ENCODE assay signal across 8 cellular contexts in the genomic region with DNA sequence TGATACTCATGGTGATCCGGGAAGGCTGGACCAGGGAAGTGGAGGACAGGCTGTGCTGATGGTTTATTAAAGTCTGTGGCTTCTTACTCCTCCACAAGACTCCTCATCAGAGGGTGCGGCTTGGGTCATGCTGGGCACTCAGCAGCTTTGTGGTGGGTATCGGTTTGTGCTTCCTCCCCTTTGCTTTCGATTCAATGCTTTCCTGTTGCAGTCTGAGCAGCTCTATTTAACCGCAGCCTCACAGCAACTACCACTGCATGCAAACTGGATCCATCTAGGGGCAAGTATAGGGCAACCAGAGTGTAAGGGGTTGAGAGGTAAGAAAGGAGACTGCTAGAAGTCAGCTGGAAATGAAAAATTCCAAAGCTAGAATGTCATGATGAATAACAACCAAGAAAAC. TPM values are rescaled to one million over a fixed set of nuclear protein-coding genes. Genes with fewer than 3 reads are reported as not detected.
DNase-seq lines count a peak whose midpoint lies in the region; ATAC-seq, FAIRE-seq and TF ChIP-seq lines count a peak whose summit lies in the region.
"Not testable (repeated sequence)": the region's sequence is repeated elsewhere in the genome, so short reads cannot be mapped to it uniquely, and the experiment has no call there.

No MANE protein-coding gene starts in this region.

- H3K27me3 Mint-ChIP-seq in T-cell, result not testable (repeated sequence)

- POLR2A ChIA-PET in T-cell (lab: Charles Lee), result not testable (repeated sequence)

- H3K27ac Mint-ChIP-seq in T-cell, result not testable (repeated sequence)

- CTCF ChIA-PET in T-cell (lab: Charles Lee), result not testable (repeated sequence)

- H3K4me1 Mint-ChIP-seq in T-cell, result not testable (repeated sequence)

- H3K9me3 Mint-ChIP-seq in T-cell, result not testable (repeated sequence)

- not testable (repeated sequence) for H3K4me3 Mint-ChIP-seq in T-cell

- intact Hi-C loops in Right ventricle myocardium superior (cut with DNase I); sciatic nerve (cut with DNase I): not testable (repeated sequence)

- not testable (repeated sequence) for TF ChIP-seq POLR2A in GM12892 (IDR thresholded peaks at IDR 0.05; ENCODE audit: low read depth, low read length)

- DNase-seq in GM12892 (ENCODE audit: insufficient read length); T-cell; Right ventricle myocardium superior; sciatic nerve (ENCODE audit: low spot score): not testable (repeated sequence)

- peak; percentile 96 for FAIRE-seq in GM12892 (lab: Jason Lieb, UNC)

- not testable (repeated sequence) for H3K36me3 Mint-ChIP-seq in T-cell

- peak; percentile 88 for ATAC-seq in GM19043 (IDR thresholded peaks at IDR 0.05; ENCODE audit: low read depth, unreplicated experiment)
- ATAC-seq in GM21528 (IDR thresholded peaks at IDR 0.05; ENCODE audit: low FRiP score, unreplicated experiment), result peak; percentile 98
- peak; percentile 93 for ATAC-seq in HG02884 (IDR thresholded peaks at IDR 0.05; ENCODE audit: unreplicated experiment)
- peak; percentile 91 for ATAC-seq in HG03280 (IDR thresholded peaks at IDR 0.05; ENCODE audit: unreplicated experiment)
- peak; percentile 92 to 97 (median 96) for ATAC-seq in T-cell (replicated peaks in 1 of 4)
- peak; percentile 52 for ATAC-seq in Right ventricle myocardium superior (ENCODE audit: poor library complexity)
- peak; percentile 64 for ATAC-seq in sciatic nerve

RNA-seq across cellular contexts. Expression of a gene that starts 9.8 kb away (rescaled TPM):
- polyA plus RNA-seq in GM12892 (2012; ENCODE audit: missing spikeins), result 5.9 TPM
- total RNA-seq in T-cell (1 to 10 TPM in 1 of 5 donors, under 1 TPM in 1, not detected in 3; 0.55 to 1.9 TPM), Right ventricle myocardium superior (0.38 TPM), sciatic nerve (not detected)
